8 cellular contexts compared by ENCODE assay signal in genomic region chr17:60743812-60744211, GRCh38.
DNase-seq lines count a peak whose midpoint lies in the region; ATAC-seq, FAIRE-seq and TF ChIP-seq lines count a peak whose summit lies in the region.

No MANE protein-coding gene starts in this region.

- no peaks in the 10 kb centered on the region for H3K36me3 Mint-ChIP-seq in type B pancreatic cell

- peak overlapping the region; percentile 68 for H3K4me3 Mint-ChIP-seq in type B pancreatic cell

- FAIRE-seq in bronchial epithelial cell (lab: Jason Lieb, UNC) = no peak

- DNase-seq in NCI-H146 (lab: John Stamatoyannopoulos, UW) (peak; percentile 4), NCI-H146 treated with DMSO at 0.1 percent for 48 hours (lab: John Stamatoyannopoulos, UW; ENCODE audit: unreplicated experiment) (no peak), bronchial epithelial cell (ENCODE audit: low read depth) (peak; percentile 53), left colon (no peak), type B pancreatic cell (ENCODE audit: extremely low spot score, unreplicated experiment) (no peak), HuH-7.5 (ENCODE audit: low spot score) (no peak)
- DNase-seq in effector CD8-positive, alpha-beta T cell (lab: John Stamatoyannopoulos, UW) = no peak

- H3K27me3 ChIP-seq in bronchial epithelial cell (ENCODE audit: control insufficient read depth, insufficient read depth, low read length) = no peaks in the 10 kb centered on the region

- intact Hi-C loops in left colon (cut with DNase I, micrococcal nuclease) = no loop called here

- ATAC-seq in left colon = peak; percentile 65
- ATAC-seq in GM21390 (IDR thresholded peaks at IDR 0.05; ENCODE audit: unreplicated experiment) = no peak

- H3K27me3 Mint-ChIP-seq in type B pancreatic cell = no peaks in the 10 kb centered on the region

- TF ChIP-seq CTCF in bronchial epithelial cell (IDR thresholded peaks at IDR 0.05; ENCODE audit: insufficient read depth, low read length, severe bottlenecking) = no peak
- no peak for TF ChIP-seq CTCF in type B pancreatic cell (conservative IDR thresholded peaks at IDR 0.05)

- H3K4me1 Mint-ChIP-seq in type B pancreatic cell (ENCODE audit: unreplicated experiment) = peaks cover 17% of the 10 kb centered on the region

- peak overlapping the region; percentile 89 for H3K27ac Mint-ChIP-seq in type B pancreatic cell

- no peak overlapping the region for H3K4me3 ChIP-seq in bronchial epithelial cell (ENCODE audit: low read depth, low read length)

- no peaks in the 10 kb centered on the region for H3K9me3 Mint-ChIP-seq in type B pancreatic cell

- H3K36me3 ChIP-seq in bronchial epithelial cell (ENCODE audit: control insufficient read depth, insufficient read depth, low read length) = no peaks in the 10 kb centered on the region

Comparison
In these comparisons a context has a peak if more than half of its experiments do, and no peak if none do; other contexts are left out.
1. DNase-seq: peak in NCI-H146 (single experiment) and bronchial epithelial cell (single experiment); none in NCI-H146 treated with DMSO at 0.1 percent for 48 hours (single experiment), left colon (0 of 2), type B pancreatic cell (single experiment), HuH-7.5 (single experiment) and effector CD8-positive, alpha-beta T cell (single experiment).